Comparison of ENCODE assay signal across 10 cellular contexts in genomic region chr10:132591166-132591971, GRCh38. TPM values are rescaled to one million over a fixed set of nuclear protein-coding genes. Genes with fewer than 3 reads are reported as not detected.
DNase-seq lines count a peak whose midpoint lies in the region; ATAC-seq and TF ChIP-seq lines count a peak whose summit lies in the region.
"Had no signal": no experiment of that assay in that cellular context is flagged by ENCODE, and none has a peak within 500 bp of the region (broad histone marks: within the 10 kb centered on the region; RNA-seq: fewer than 3 reads in every experiment).

No MANE protein-coding gene starts in this region.

- peaks cover 0 to 2% of the 10 kb centered on the region in 2 donors for H3K9me3 Mint-ChIP-seq in stimulated activated naive B cell treated with anti-CD40 and anti-IgM and Interleukin-4, amounts not matched to agents 10 μg/mL and 1 μg/mL and 100 μg/mL, for 72 hours
- H3K9me3 Mint-ChIP-seq: T-cell had no signal

- H3K27me3 Mint-ChIP-seq in stimulated activated naive B cell treated with anti-CD40 and anti-IgM and Interleukin-4, amounts not matched to agents 10 μg/mL and 1 μg/mL and 100 μg/mL, for 72 hours, result no peaks in the 10 kb centered on the region
- H3K27me3 Mint-ChIP-seq: T-cell had no signal

- DNase-seq in HT1080 (ENCODE audit: low read depth), result peak; percentile 33
- DNase-seq in astrocyte of the spinal cord (ENCODE audit: low read depth, low spot score), result peak; percentile 69
- DNase-seq in iris pigment epithelial cell (ENCODE audit: low read depth), result peak; percentile 36
- DNase-seq in stimulated activated naive B cell treated with anti-CD40 and anti-IgM and Interleukin-4, amounts not matched to agents 10 μg/mL and 1 μg/mL and 100 μg/mL, for 72 hours, result no peak
- DNase-seq in SHP77 treated with DMSO at 0.1 percent for 48 hours (lab: John Stamatoyannopoulos, UW), result no peak
- no peak for DNase-seq in NCI-H146 (lab: John Stamatoyannopoulos, UW)
- DNase-seq in activated CD4-positive, CD25-positive, alpha-beta regulatory T cell treated with anti-CD3 and anti-CD28 coated beads, Interleukin-2, amount 50 U/mL, for 72 hours, result no peak
- no peak for DNase-seq in cerebellar cortex (ENCODE audit: low spot score)
- DNase-seq: occipital lobe, T-cell had no signal

- peak overlapping the region; percentile 77 for H3K27ac Mint-ChIP-seq in stimulated activated naive B cell treated with anti-CD40 and anti-IgM and Interleukin-4, amounts not matched to agents 10 μg/mL and 1 μg/mL and 100 μg/mL, for 72 hours
- H3K27ac Mint-ChIP-seq: T-cell had no signal

- no peak for TF ChIP-seq CTCF in astrocyte of the spinal cord (IDR thresholded peaks at IDR 0.05; ENCODE audit: low read depth, low read length)

- H3K4me3 ChIP-seq in astrocyte of the spinal cord (ENCODE audit: low read depth, low read length), result no peak overlapping the region

- H3K4me3 Mint-ChIP-seq in stimulated activated naive B cell treated with anti-CD40 and anti-IgM and Interleukin-4, amounts not matched to agents 10 μg/mL and 1 μg/mL and 100 μg/mL, for 72 hours, result no peak overlapping the region

- H3K4me1 Mint-ChIP-seq in stimulated activated naive B cell treated with anti-CD40 and anti-IgM and Interleukin-4, amounts not matched to agents 10 μg/mL and 1 μg/mL and 100 μg/mL, for 72 hours, result peaks cover 79 to 95% of the 10 kb centered on the region in 2 donors

- in situ Hi-C loops in astrocyte of the spinal cord (cut with HindIII; ENCODE audit: low sequenced_read_pairs), result no loop called here

- H3K36me3 Mint-ChIP-seq in stimulated activated naive B cell treated with anti-CD40 and anti-IgM and Interleukin-4, amounts not matched to agents 10 μg/mL and 1 μg/mL and 100 μg/mL, for 72 hours, result peaks cover 3 to 12% of the 10 kb centered on the region in 2 donors

- ATAC-seq in stimulated activated naive B cell treated with anti-CD40 and anti-IgM and Interleukin-4, amounts not matched to agents 10 μg/mL and 1 μg/mL and 100 μg/mL, for 72 hours (replicated peaks), result no peak
- ATAC-seq: T-cell had no signal

RNA-seq across cellular contexts. Expression of gene INPP5A, which starts 53.8 kb away (rescaled TPM):
- 31.1 and 34.4 TPM in 2 replicates for total RNA-seq in HT1080 (2014; rRNA removed; shearing (Covaris generic))
- 20.7 and 24.1 TPM in 2 replicates for polyA plus RNA-seq in HT1080 (2015; cell fraction: cytosol; rRNA removed)
- polyA plus RNA-seq in HT1080 (2015; cell fraction: nucleus; rRNA removed), result 17.2 and 19.6 TPM in 2 replicates

Comparison
In these comparisons a context has a peak if more than half of its experiments do, and no peak if none do; other contexts are left out.
1. DNase-seq: peak in HT1080 (single experiment), astrocyte of the spinal cord (single experiment) and iris pigment epithelial cell (single experiment); none in stimulated activated naive B cell treated with anti-CD40 and anti-IgM and Interleukin-4, amounts not matched to agents 10 μg/mL and 1 μg/mL and 100 μg/mL, for 72 hours (single experiment), SHP77 treated with DMSO at 0.1 percent for 48 hours (single experiment), NCI-H146 (single experiment), activated CD4-positive, CD25-positive, alpha-beta regulatory T cell treated with anti-CD3 and anti-CD28 coated beads, Interleukin-2, amount 50 U/mL, for 72 hours (single experiment) and cerebellar cortex (single experiment).